Comparison of ENCODE assay signal across 9 cellular contexts in genomic region chr4:58606303-58606702, GRCh38.
"Had no signal": no experiment of that assay in that cellular context is flagged by ENCODE, and none has a peak within 500 bp of the region (broad histone marks: within the 10 kb centered on the region; RNA-seq: fewer than 3 reads in every experiment).

No MANE protein-coding gene starts in this region.

- H3K4me2 ChIP-seq: GM23338, KMS-11 had no signal

- H3K36me3 ChIP-seq: HAP-1 had no signal

- H3K4me3 ChIP-seq: GM23338, HAP-1 had no signal

- H3K36me3 Mint-ChIP-seq: IgD-negative memory B cell had no signal

- H3K4me1 Mint-ChIP-seq: IgD-negative memory B cell had no signal

- H3K27ac ChIP-seq: HL-60, KMS-11 had no signal

- H3K27ac Mint-ChIP-seq: GM23338, HFFc6, IgD-negative memory B cell had no signal

- H2AFZ ChIP-seq: GM23338 had no signal

- H3K9ac ChIP-seq: KMS-11 had no signal

- ATAC-seq: GM23338, HCT116 had no signal

- H3K27me3 Mint-ChIP-seq: IgD-negative memory B cell had no signal

- DNase-seq: H7, HFFc6, KBM-7 had no signal

- H3K4me3 Mint-ChIP-seq: GM23338, HFFc6, IgD-negative memory B cell had no signal

- H3K9me3 ChIP-seq: HAP-1 had no signal
